Comparison of ENCODE assay signal across 13 cellular contexts in genomic region chr3:45984331-45985312, GRCh38. TPM values are rescaled to one million over a fixed set of nuclear protein-coding genes. Genes with fewer than 3 reads are reported as not detected.
DNase-seq lines count a peak whose midpoint lies in the region; ATAC-seq, FAIRE-seq and TF ChIP-seq lines count a peak whose summit lies in the region.
"Had no signal": no experiment of that assay in that cellular context is flagged by ENCODE, and none has a peak within 500 bp of the region (broad histone marks: within the 10 kb centered on the region; RNA-seq: fewer than 3 reads in every experiment).

No MANE protein-coding gene starts in this region.

- H3K4me3 ChIP-seq in foreskin fibroblast (ENCODE audit: low read depth in 1 of 2, low read length in 2 of 2) (no peak overlapping the region), prostate gland (no peak overlapping the region)

- H3K27me3 ChIP-seq in CD4-positive, alpha-beta T cell (ENCODE audit: control insufficient read depth, insufficient read depth, low read length), result no peaks in the 10 kb centered on the region
- H3K27me3 ChIP-seq in prostate gland (replicated peaks; ENCODE audit: insufficient read depth), result no peaks in the 10 kb centered on the region

- no peaks in the 10 kb centered on the region for H3K9me3 ChIP-seq in CD4-positive, alpha-beta T cell (ENCODE audit: control insufficient read depth, low read length)
- H3K9me3 ChIP-seq in T-helper 17 cell (ENCODE audit: control insufficient read depth, low read length, poor library complexity, severe bottlenecking), result no peaks in the 10 kb centered on the region
- no peaks in the 10 kb centered on the region for H3K9me3 ChIP-seq in prostate gland

- H3K36me3 Mint-ChIP-seq in CD4-positive, alpha-beta T cell (ENCODE audit: low read depth), result peaks cover 68% of the 10 kb centered on the region
- H3K36me3 Mint-ChIP-seq in T-helper 17 cell (ENCODE audit: low read depth), result no peaks in the 10 kb centered on the region
- H3K36me3 Mint-ChIP-seq in naive thymus-derived CD8-positive, alpha-beta T cell, result peaks cover 0 to 63% (median 31%) of the 10 kb centered on the region in 3 donors

- no peak for FAIRE-seq in GM19239 (lab: Jason Lieb, UNC)

- CTCF ChIA-PET in CD4-positive, alpha-beta T cell (lab: Charles Lee), result interaction anchor here (1.3 kb wide), 1 partner anchor 95 kb away, joined by 4 read pairs; no protein-coding TSS in a partner anchor

- peaks cover 51% of the 10 kb centered on the region for H3K4me1 Mint-ChIP-seq in CD4-positive, alpha-beta T cell (ENCODE audit: low read depth)
- peaks cover 38% of the 10 kb centered on the region for H3K4me1 Mint-ChIP-seq in T-helper 17 cell
- H3K4me1 Mint-ChIP-seq in naive thymus-derived CD8-positive, alpha-beta T cell, result peaks cover 21 to 52% (median 39%) of the 10 kb centered on the region in 4 donors

- H3K36me3 ChIP-seq in prostate gland, result no peaks in the 10 kb centered on the region

- no peak overlapping the region for H3K4me3 Mint-ChIP-seq in CD4-positive, alpha-beta T cell
- H3K4me3 Mint-ChIP-seq in T-helper 17 cell, result no peak overlapping the region
- no peak overlapping the region for H3K4me3 Mint-ChIP-seq in naive thymus-derived CD8-positive, alpha-beta T cell
- H3K4me3 Mint-ChIP-seq: stimulated activated naive CD8-positive, alpha-beta T cell treated with anti-CD3 and anti-CD28 coated beads, Interleukin-15, Interleukin-2, amounts not matched to agents 100 ng/mL and 50 ng/mL, for 24 hours had no signal

- POLR2A ChIA-PET in CD4-positive, alpha-beta T cell (lab: Charles Lee), result no interaction called here
- POLR2A ChIA-PET in naive thymus-derived CD8-positive, alpha-beta T cell (lab: Charles Lee), result no interaction called here

- H3K9me3 Mint-ChIP-seq in CD4-positive, alpha-beta T cell, result no peaks in the 10 kb centered on the region
- H3K9me3 Mint-ChIP-seq in naive thymus-derived CD8-positive, alpha-beta T cell, result no peaks in the 10 kb centered on the region
- H3K9me3 Mint-ChIP-seq: stimulated activated naive CD8-positive, alpha-beta T cell treated with anti-CD3 and anti-CD28 coated beads, Interleukin-15, Interleukin-2, amounts not matched to agents 100 ng/mL and 50 ng/mL, for 24 hours had no signal

- H3K27ac ChIP-seq in CD4-positive, alpha-beta T cell (ENCODE audit: low read depth, low read length), result no peak overlapping the region
- peak overlapping the region; percentile 83 to 86 for H3K27ac ChIP-seq in prostate gland

- H3K27ac Mint-ChIP-seq in CD4-positive, alpha-beta T cell, result peak overlapping the region; percentile 47
- peak overlapping the region; percentile 61 for H3K27ac Mint-ChIP-seq in T-helper 17 cell
- peak overlapping the region in 2 of 10 donors; percentile 78 to 91 for H3K27ac Mint-ChIP-seq in naive thymus-derived CD8-positive, alpha-beta T cell
- H3K27ac Mint-ChIP-seq: stimulated activated naive CD8-positive, alpha-beta T cell treated with anti-CD3 and anti-CD28 coated beads, Interleukin-15, Interleukin-2, amounts not matched to agents 100 ng/mL and 50 ng/mL, for 24 hours had no signal

- 39% methylated on average over 8 of the region's 8 CpGs for WGBS in prostate gland

- H3K4me1 ChIP-seq in prostate gland (replicated peaks), result peaks cover 36% of the 10 kb centered on the region

- intact Hi-C loops in CD4-positive, alpha-beta T cell (cut with DNase I, micrococcal nuclease), result no loop called here
- intact Hi-C loops in prostate gland (cut with DNase I), result no loop called here

- no peaks in the 10 kb centered on the region for H3K27me3 Mint-ChIP-seq in CD4-positive, alpha-beta T cell
- H3K27me3 Mint-ChIP-seq in T-helper 17 cell, result no peaks in the 10 kb centered on the region
- no peaks in the 10 kb centered on the region for H3K27me3 Mint-ChIP-seq in naive thymus-derived CD8-positive, alpha-beta T cell
- H3K27me3 Mint-ChIP-seq: stimulated activated naive CD8-positive, alpha-beta T cell treated with anti-CD3 and anti-CD28 coated beads, Interleukin-15, Interleukin-2, amounts not matched to agents 100 ng/mL and 50 ng/mL, for 24 hours had no signal

- no peak for TF ChIP-seq POLR2A in prostate gland (IDR thresholded peaks at IDR 0.05)

- no peak for TF ChIP-seq CTCF in CD4-positive, alpha-beta T cell (IDR thresholded peaks at IDR 0.05)
- TF ChIP-seq CTCF in foreskin fibroblast (IDR thresholded peaks at IDR 0.05; ENCODE audit: low read depth, low read length) (no peak), prostate gland (IDR thresholded peaks at IDR 0.05) (no peak)

- no peak for ATAC-seq in CD4-positive, alpha-beta T cell (ENCODE audit: poor library complexity)
- ATAC-seq in T-helper 17 cell, result no peak
- no peak for ATAC-seq in naive thymus-derived CD8-positive, alpha-beta T cell

- no peak for DNase-seq in CD4-positive, alpha-beta T cell
- DNase-seq in T-helper 17 cell, result no peak
- peak; percentile 46 to 86 for DNase-seq in foreskin fibroblast
- peak; percentile 70 for DNase-seq in prostate gland (ENCODE audit: low spot score)
- DNase-seq in GM19239 (ENCODE audit: insufficient read length, low spot score), result no peak
- DNase-seq in naive thymus-derived CD8-positive, alpha-beta T cell, result no peak
- no peak for DNase-seq in globus pallidus (ENCODE audit: low spot score)
- DNase-seq in KG1 (lab: John Stamatoyannopoulos, UW), result no peak
- DNase-seq: activated CD4-positive, alpha-beta T cell treated with anti-CD3 and anti-CD28 coated beads for 1 hour; foreskin melanocyte; NCI-H2081 treated with DMSO at 0.1 percent for 48 hours had no signal

RNA-seq across cellular contexts. Expression of gene FYCO1, which starts 11.0 kb away (rescaled TPM):
- 10 to 100 TPM; 17.4 to 20.1 TPM for total RNA-seq in CD4-positive, alpha-beta T cell
- 10 to 100 TPM; 27.3 to 32.6 TPM for total RNA-seq in T-helper 17 cell
- 10 to 100 TPM; 33.1 to 56.7 TPM for total RNA-seq in prostate gland
- 10 to 100 TPM; 27.6 to 28.4 TPM for total RNA-seq in naive thymus-derived CD8-positive, alpha-beta T cell
- 1 to 10 TPM; 1.7 to 6.0 (median 2.6) TPM for polyA plus RNA-seq in naive thymus-derived CD8-positive, alpha-beta T cell

RNA-seq across cellular contexts. Expression of gene CXCR6, which starts 41.4 kb away (rescaled TPM):
- total RNA-seq in CD4-positive, alpha-beta T cell, result 1 to 10 TPM; 1.7 to 2.0 TPM
- total RNA-seq in T-helper 17 cell (1 to 10 TPM; 2.0 to 4.4 TPM), prostate gland (1 to 10 TPM in 1 of 2 donors, under 1 TPM in 1; 0.96 to 1.2 TPM)
- total RNA-seq in naive thymus-derived CD8-positive, alpha-beta T cell, result under 1 TPM; 0.25 to 0.34 TPM
- polyA plus RNA-seq in naive thymus-derived CD8-positive, alpha-beta T cell, result 1 to 10 TPM in 1 of 3 donors, under 1 TPM in 2; 0.42 to 9.3 (median 0.80) TPM
- total RNA-seq: RPMI7951 had no signal

RNA-seq across cellular contexts. Expression of gene XCR1, which starts 42.7 kb away (rescaled TPM):
- under 1 TPM; 0.14 to 0.20 TPM for total RNA-seq in CD4-positive, alpha-beta T cell
- under 1 TPM in 1 of 2 donors, not detected in 1; 0.08 TPM for total RNA-seq in T-helper 17 cell
- total RNA-seq in prostate gland, result not detected
- total RNA-seq in naive thymus-derived CD8-positive, alpha-beta T cell, result not detected
- polyA plus RNA-seq in naive thymus-derived CD8-positive, alpha-beta T cell, result not detected
- total RNA-seq: RPMI7951 had no signal

Comparison
In these comparisons a context has a peak if more than half of its experiments do, and no peak if none do; other contexts are left out.
1. DNase-seq: peak in foreskin fibroblast (2 of 2) and prostate gland (single experiment); none in CD4-positive, alpha-beta T cell (0 of 10), T-helper 17 cell (0 of 3), GM19239 (single experiment), naive thymus-derived CD8-positive, alpha-beta T cell (0 of 10), globus pallidus (single experiment) and KG1 (single experiment).